8 cellular contexts compared by ENCODE assay signal in genomic region chr13:31846182-31846938, GRCh38.
DNase-seq lines count a peak whose midpoint lies in the region; ATAC-seq and TF ChIP-seq lines count a peak whose summit lies in the region.

No MANE protein-coding gene starts in this region.

- peaks cover 25% of the 10 kb centered on the region for H3K27me3 ChIP-seq in AG04450 (ENCODE audit: control insufficient read depth, insufficient read depth, low read length)

- peaks cover 17% of the 10 kb centered on the region for H3K4me1 Mint-ChIP-seq in chondrocyte (ENCODE audit: low read depth)

- no peak overlapping the region for H3K27ac ChIP-seq in AG04450 (ENCODE audit: low read depth, low read length)

- peak overlapping the region; percentile 82 for H3K4me3 Mint-ChIP-seq in chondrocyte (ENCODE audit: unreplicated experiment)

- CTCF ChIA-PET in AG04450 (lab: Charles Lee) = interaction anchor here (1.6 kb wide), 1 partner anchor 64 kb away, joined by 3 read pairs; no protein-coding TSS in a partner anchor

- peak; percentile 93 for ATAC-seq in GM18873 (IDR thresholded peaks at IDR 0.05; ENCODE audit: low FRiP score, unreplicated experiment)
- ATAC-seq in HG03135 (IDR thresholded peaks at IDR 0.05; ENCODE audit: unreplicated experiment) = peak; percentile 97
- ATAC-seq in activated CD4-positive, CD25-positive, alpha-beta regulatory T cell treated with anti-CD3 and anti-CD28 coated beads, Interleukin-2, amount 50 U/mL, for 24 hours = peak; percentile 74 to 79

- peaks cover 3% of the 10 kb centered on the region for H3K36me3 Mint-ChIP-seq in chondrocyte (ENCODE audit: low read depth)

- DNase-seq in AG04450 (ENCODE audit: low read depth, low spot score) (peak; percentile 18), NCI-H2227 treated with DMSO at 0.1 percent for 48 hours (lab: John Stamatoyannopoulos, UW) (peak; percentile 90), chondrocyte (ENCODE audit: low spot score) (peak; percentile 93), kidney tubule cell (ENCODE audit: low spot score) (peak; percentile 85)
- DNase-seq in stimulated activated CD4-positive, alpha-beta T cell treated with anti-CD3 and anti-CD28 coated beads, Interleukin-15, amount 100 ng/mL, for 24 hours = peak; percentile 82

- peak overlapping the region; percentile 83 for H3K27ac Mint-ChIP-seq in chondrocyte (ENCODE audit: unreplicated experiment)

- H3K9me3 ChIP-seq in AG04450 (ENCODE audit: control insufficient read depth, insufficient read depth, low read length) = no peaks in the 10 kb centered on the region

- H3K27me3 Mint-ChIP-seq in chondrocyte (ENCODE audit: low read depth) = peaks cover 27% of the 10 kb centered on the region

- POLR2A ChIA-PET in AG04450 (lab: Yijun Ruan, JAX) = no interaction called here

- TF ChIP-seq CTCF in AG04450 (IDR thresholded peaks at IDR 0.05; ENCODE audit: low read depth, low read length) = no peak
- TF ChIP-seq CTCF in chondrocyte (IDR thresholded peaks at IDR 0.05) = peak; percentile 11

- no peaks in the 10 kb centered on the region for H3K9me3 Mint-ChIP-seq in chondrocyte (ENCODE audit: low read depth)

- peak overlapping the region; percentile 63 for H3K4me3 ChIP-seq in AG04450 (ENCODE audit: low read depth, low read length)

Comparison
In these comparisons a context has a peak if more than half of its experiments do, and no peak if none do; other contexts are left out.
1. DNase-seq: peak in every context shown above with its lines; median percentile 93 in chondrocyte; 90 in NCI-H2227 treated with DMSO at 0.1 percent for 48 hours; 85 in kidney tubule cell; 82 in stimulated activated CD4-positive, alpha-beta T cell treated with anti-CD3 and anti-CD28 coated beads, Interleukin-15, amount 100 ng/mL, for 24 hours; 18 in AG04450.